In genomic region chr5:102090770-102091169, GRCh38 we compare ENCODE assay signal across 8 cellular contexts.
DNase-seq lines count a peak whose midpoint lies in the region; ATAC-seq and TF ChIP-seq lines count a peak whose summit lies in the region.

No MANE protein-coding gene starts in this region.

- no peak for TF ChIP-seq EP300 in suprapubic skin (IDR thresholded peaks at IDR 0.05)

- no peak overlapping the region for H2BK12ac ChIP-seq in neuronal stem cell (ENCODE audit: low read length)

- H3K79me1 ChIP-seq in neuronal stem cell (ENCODE audit: low read depth, low read length), result no peaks in the 10 kb centered on the region

- H2BK5ac ChIP-seq in neuronal stem cell (ENCODE audit: low read length), result no peak overlapping the region

- TF ChIP-seq CTCF in GM12873 (IDR thresholded peaks at IDR 0.05; ENCODE audit: insufficient read depth, low read depth, low read length, missing control alignments) (peak; percentile 62), LNCaP clone FGC (IDR thresholded peaks at IDR 0.05; ENCODE audit: control insufficient read depth, extremely low read depth, insufficient read depth) (peak; percentile 69), suprapubic skin (IDR thresholded peaks at IDR 0.05) (no peak)

- no peak overlapping the region for H2BK15ac ChIP-seq in neuronal stem cell (ENCODE audit: low read length)

- no peak overlapping the region for H3K18ac ChIP-seq in neuronal stem cell (ENCODE audit: low read length)

- no peak overlapping the region for H4K91ac ChIP-seq in neuronal stem cell (ENCODE audit: low read depth, low read length, poor library complexity)

- H3K4me2 ChIP-seq in neuronal stem cell (ENCODE audit: insufficient read depth, low read length, poor library complexity, severe bottlenecking), result no peak overlapping the region

- H2AK5ac ChIP-seq in neuronal stem cell (ENCODE audit: low read depth, low read length), result no peak overlapping the region

- H3K14ac ChIP-seq in neuronal stem cell (ENCODE audit: low read length), result no peak overlapping the region

- no peak overlapping the region for H3K9ac ChIP-seq in neuronal stem cell (ENCODE audit: low read depth, low read length, poor library complexity)

- H3K27ac ChIP-seq in neuronal stem cell (replicated peaks; ENCODE audit: low read length), result no peak overlapping the region
- H3K27ac ChIP-seq in suprapubic skin, result no peak overlapping the region

- H2AFZ ChIP-seq in neuronal stem cell (ENCODE audit: low read length), result no peak overlapping the region

- TF ChIP-seq POLR2A in suprapubic skin (IDR thresholded peaks at IDR 0.05), result no peak

- no peak overlapping the region for H2BK120ac ChIP-seq in neuronal stem cell (ENCODE audit: low read depth, low read length)

- H3K27me3 ChIP-seq in neuronal stem cell (ENCODE audit: control insufficient read depth in 3 of 3, insufficient read depth in 3 of 3, low read depth in 1 of 3, low read length in 3 of 3), result no peaks in the 10 kb centered on the region
- H3K27me3 ChIP-seq in suprapubic skin, result no peaks in the 10 kb centered on the region

- H3K4me3 ChIP-seq in LNCaP clone FGC (ENCODE audit: low read depth, low read length) (no peak overlapping the region), neuronal stem cell (ENCODE audit: low read length in 2 of 2) (no peak overlapping the region), suprapubic skin (no peak overlapping the region)

- DNase-seq in LNCaP clone FGC (ENCODE audit: low read depth) (peak; percentile 25), SW480 (ENCODE audit: low spot score) (peak; percentile 78), neuronal stem cell (ENCODE audit: low spot score) (peak; percentile 41), suprapubic skin (ENCODE audit: low spot score in 2 of 2) (no peak), Right ventricle myocardium superior (no peak)
- no peak for DNase-seq in activated effector memory CD4-positive, alpha-beta T cell treated with Interleukin-2 at 50 U/mL for 16 hours

- H4K8ac ChIP-seq in neuronal stem cell (ENCODE audit: low read depth, low read length), result no peak overlapping the region

- H3K36me3 ChIP-seq in neuronal stem cell (replicated peaks in 1 of 2; ENCODE audit: control insufficient read depth in 2 of 2, insufficient read depth in 2 of 2, low read length in 2 of 2) (no peaks in the 10 kb centered on the region), suprapubic skin (no peaks in the 10 kb centered on the region)

- intact Hi-C loops in Right ventricle myocardium superior (cut with DNase I), result no loop called here

- H3K9me3 ChIP-seq in neuronal stem cell (replicated peaks in 1 of 2; ENCODE audit: control insufficient read depth in 2 of 2, insufficient read depth in 1 of 2, low read depth in 1 of 2, low read length in 2 of 2), result no peaks in the 10 kb centered on the region
- no peaks in the 10 kb centered on the region for H3K9me3 ChIP-seq in suprapubic skin

- peaks cover 0 to 5% of the 10 kb centered on the region in 2 donors for H3K4me1 ChIP-seq in neuronal stem cell (ENCODE audit: control insufficient read depth in 2 of 2, insufficient read depth in 1 of 2, low read depth in 1 of 2, low read length in 2 of 2)
- H3K4me1 ChIP-seq in suprapubic skin, result no peaks in the 10 kb centered on the region

- peak; percentile 87 for ATAC-seq in GM21619 (IDR thresholded peaks at IDR 0.05; ENCODE audit: unreplicated experiment)
- no peak for ATAC-seq in Right ventricle myocardium superior (ENCODE audit: poor library complexity)

- no peak overlapping the region for H3K23ac ChIP-seq in neuronal stem cell (ENCODE audit: low read depth, low read length, poor library complexity)

- H3K4ac ChIP-seq in neuronal stem cell (ENCODE audit: low read length), result no peak overlapping the region

Comparison
In these comparisons a context has a peak if more than half of its experiments do, and no peak if none do; other contexts are left out.
1. CTCF ChIP-seq: peak in GM12873 (single experiment) and LNCaP clone FGC (single experiment); none in suprapubic skin (0 of 2).
2. DNase-seq: peak in LNCaP clone FGC (single experiment), SW480 (single experiment) and neuronal stem cell (single experiment); none in suprapubic skin (0 of 2), Right ventricle myocardium superior (single experiment) and activated effector memory CD4-positive, alpha-beta T cell treated with Interleukin-2 at 50 U/mL for 16 hours (single experiment).